ENCODE assay signal across 8 cellular contexts in genomic region chr6:43575105-43575771, GRCh38. TPM values are rescaled to one million over a fixed set of nuclear protein-coding genes. Genes with fewer than 3 reads are reported as not detected.
DNase-seq lines count a peak whose midpoint lies in the region; ATAC-seq, FAIRE-seq and TF ChIP-seq lines count a peak whose summit lies in the region.

No MANE protein-coding gene starts in this region.

- BruUV-seq in IMR-90 (replicated peaks; lab: Mats Ljungman, UMichigan) = no TSS peak

- H2AFZ ChIP-seq in IMR-90 (replicated peaks; ENCODE audit: low read length, poor library complexity) = peak overlapping the region; percentile 99

- H2BK20ac ChIP-seq in IMR-90 (ENCODE audit: low read depth, low read length) = no peak overlapping the region

- TF ChIP-seq POLR2A in IMR-90 (IDR thresholded peaks at IDR 0.05; ENCODE audit: low read depth, low read length) (no peak), esophagus squamous epithelium (IDR thresholded peaks at IDR 0.05) (no peak)

- H3K9ac ChIP-seq in IMR-90 (ENCODE audit: low read depth, low read length) = peak overlapping the region; percentile 93

- WGBS in IMR-90 (ENCODE audit: extremely low coverage in 2 of 2, insufficient read length in 1 of 2), 2 experiments = 1% methylated on average over 23 of the region's 38 CpGs; no CpG with 5 or more reads in 1 of the 2 experiments
- 0 to 1% methylated on average over 31 to 35 of the region's 38 CpGs for WGBS in esophagus squamous epithelium, 2 donors

- H3K14ac ChIP-seq in IMR-90 (replicated peaks; ENCODE audit: low read depth, low read length) = peak overlapping the region; percentile 94

- DNase-seq in AG09309 (ENCODE audit: low read depth) (no peak), IMR-90 (peak; percentile 9), T-helper 17 cell (no peak), esophagus squamous epithelium (lab: John Stamatoyannopoulos, UW) (no peak), urothelium cell line (ENCODE audit: low spot score) (peak; percentile 48), HT-29 (ENCODE audit: low spot score) (no peak)
- peak in 2 of 10 donors; percentile 2 for DNase-seq in naive thymus-derived CD8-positive, alpha-beta T cell

- no peak for TF ChIP-seq RAD21 in IMR-90 (IDR thresholded peaks at IDR 0.05; ENCODE audit: low read length)

- peak overlapping the region; percentile 99 for H3K4me3 Mint-ChIP-seq in T-helper 17 cell
- H3K4me3 Mint-ChIP-seq in naive thymus-derived CD8-positive, alpha-beta T cell = peak overlapping the region; percentile 90 to 99 (median 97)

- peaks cover 9% of the 10 kb centered on the region for H4K20me1 ChIP-seq in IMR-90 (ENCODE audit: insufficient read depth, low read length)

- dilution Hi-C loops in IMR-90 (cut with HindIII; ENCODE audit: low sequenced_read_pairs, unreplicated experiment) = no loop called here

- H3K4me1 ChIP-seq in IMR-90 (ENCODE audit: control insufficient read depth, insufficient read depth, low read length) (peaks cover 2% of the 10 kb centered on the region; the same call in 1 of the 2 replicates), esophagus squamous epithelium (peaks cover 7 to 58% (median 16%) of the 10 kb centered on the region in 3 donors)

- H2BK5ac ChIP-seq in IMR-90 (ENCODE audit: low read depth, low read length, poor library complexity, severe bottlenecking) = peak overlapping the region; percentile 87

- H2BK15ac ChIP-seq in IMR-90 (ENCODE audit: low read depth, low read length) = 0 out of 3 replicates have a peak overlapping the region, but pooled peaks have one; percentile 50

- H3K27ac ChIP-seq in IMR-90 (ENCODE audit: insufficient read depth, low read length) (peak overlapping the region; percentile 89), esophagus squamous epithelium (peak overlapping the region; percentile 77 to 90 (median 84))

- no peak overlapping the region for H2BK120ac ChIP-seq in IMR-90 (ENCODE audit: low read depth, low read length)

- peaks cover 17 to 39% of the 10 kb centered on the region in 2 experiments for H3K79me1 ChIP-seq in IMR-90 (ENCODE audit: low read depth in 1 of 2, low read length in 2 of 2)

- H4K8ac ChIP-seq in IMR-90 (ENCODE audit: low read depth in 2 of 2, low read length in 2 of 2) = peak overlapping the region; percentile 85 to 97

- H3K4me1 Mint-ChIP-seq in T-helper 17 cell = peaks cover 38% of the 10 kb centered on the region
- H3K4me1 Mint-ChIP-seq in naive thymus-derived CD8-positive, alpha-beta T cell = peaks cover 23 to 52% (median 46%) of the 10 kb centered on the region in 4 donors

- H4K91ac ChIP-seq in IMR-90 (ENCODE audit: insufficient read depth, low read depth, low read length) = peak overlapping the region; percentile 48; the same call in 1 of the 2 replicates

- no peak overlapping the region for H3K18ac ChIP-seq in IMR-90 (ENCODE audit: low read depth, low read length)

- peak overlapping the region; percentile 93 for H3K4ac ChIP-seq in IMR-90 (ENCODE audit: low read depth, low read length)

- POLR2A ChIA-PET in IMR-90 (lab: Charles Lee; ENCODE audit: unreplicated experiment) = interaction anchor here (0.6 to 0.7 kb wide), 2 partner anchors 19 to 1008 kb away, joined by 3 to 6 read pairs; no protein-coding TSS in a partner anchor
- POLR2A ChIA-PET in naive thymus-derived CD8-positive, alpha-beta T cell (lab: Charles Lee) = interaction anchor here (0.9 to 2.1 kb wide), 6 partner anchors 9 to 60 kb away, joined by 3 to 7 read pairs (median 4); partner anchors contain the start of genes MAD2L1BP, POLR1C and YIPF3

- H3K23ac ChIP-seq in IMR-90 (ENCODE audit: low read depth, low read length) = peak overlapping the region; percentile 98

- H3K4me2 ChIP-seq in IMR-90 (ENCODE audit: low read depth, low read length) = peak overlapping the region; percentile 99

- no peak overlapping the region; the same call in 1 of the 2 replicates for H4K5ac ChIP-seq in IMR-90 (ENCODE audit: low read depth, low read length)

- peaks cover 7% of the 10 kb centered on the region for H3K36me3 Mint-ChIP-seq in T-helper 17 cell (ENCODE audit: low read depth)
- H3K36me3 Mint-ChIP-seq in naive thymus-derived CD8-positive, alpha-beta T cell = peaks cover 0 to 33% (median 4%) of the 10 kb centered on the region in 3 donors

- H3K36me3 ChIP-seq in IMR-90 (ENCODE audit: control insufficient read depth, insufficient read depth, low read length) (peaks cover 11% of the 10 kb centered on the region; the same call in 1 of the 2 replicates), esophagus squamous epithelium (peaks cover 0 to 32% (median 0%) of the 10 kb centered on the region in 3 donors)

- peak overlapping the region; percentile 93 for H2AK9ac ChIP-seq in IMR-90 (replicated peaks; ENCODE audit: low read depth, low read length, poor library complexity)

- no peak for TF ChIP-seq CTCF in AG09309 (IDR thresholded peaks at IDR 0.05; ENCODE audit: control insufficient read depth, insufficient read depth, low read depth, low read length, missing control alignments)
- TF ChIP-seq CTCF in IMR-90 (conservative IDR thresholded peaks at IDR 0.05; ENCODE audit: low read depth, low read length) = no peak
- no peak for TF ChIP-seq CTCF in esophagus squamous epithelium (IDR thresholded peaks at IDR 0.05)

- H2AK5ac ChIP-seq in IMR-90 (ENCODE audit: low read depth, low read length) = peak overlapping the region; percentile 85; the same call in 1 of the 2 replicates

- H3K27me3 ChIP-seq in IMR-90 (ENCODE audit: control insufficient read depth, insufficient read depth, low read length) = no peaks in the 10 kb centered on the region
- H3K27me3 ChIP-seq in esophagus squamous epithelium = no peaks in the 10 kb centered on the region

- H3K9me3 ChIP-seq in IMR-90 (ENCODE audit: control insufficient read depth, insufficient read depth, low read length) (no peaks in the 10 kb centered on the region), T-helper 17 cell (ENCODE audit: control insufficient read depth, low read length, poor library complexity, severe bottlenecking) (no peaks in the 10 kb centered on the region), esophagus squamous epithelium (no peaks in the 10 kb centered on the region)

- no peak for FAIRE-seq in urothelium cell line (lab: Jason Lieb, UNC)

- intact Hi-C loops in IMR-90 (cut with micrococcal nuclease) (no loop called here), esophagus squamous epithelium (cut with DNase I) (no loop called here)

- peak overlapping the region; percentile 81 for H3K56ac ChIP-seq in IMR-90 (ENCODE audit: extremely low read depth, insufficient read depth, low read length)

- H3K9me1 ChIP-seq in IMR-90 (ENCODE audit: insufficient read depth, low read length) = peaks cover 3% of the 10 kb centered on the region; the same call in 1 of the 2 replicates

- peak overlapping the region; percentile 96 for H3K27ac Mint-ChIP-seq in T-helper 17 cell
- H3K27ac Mint-ChIP-seq in naive thymus-derived CD8-positive, alpha-beta T cell = peak overlapping the region; percentile 72 to 96 (median 92)

- no peaks in the 10 kb centered on the region for H3K27me3 Mint-ChIP-seq in T-helper 17 cell
- H3K27me3 Mint-ChIP-seq in naive thymus-derived CD8-positive, alpha-beta T cell = no peaks in the 10 kb centered on the region

- CTCF ChIA-PET in IMR-90 (lab: Yijun Ruan, JAX) = interaction anchor here (0.6 kb wide), 1 partner anchor 28 kb away, joined by 5 read pairs; no protein-coding TSS in a partner anchor

- H3K9me3 Mint-ChIP-seq in naive thymus-derived CD8-positive, alpha-beta T cell = no peaks in the 10 kb centered on the region

- ATAC-seq in GM19035 (IDR thresholded peaks at IDR 0.05; ENCODE audit: unreplicated experiment) (peak; percentile 1), IMR-90 (ENCODE audit: low read depth) (peak; percentile 34), T-helper 17 cell (no peak)
- no peak for ATAC-seq in naive thymus-derived CD8-positive, alpha-beta T cell

- H3K4me3 ChIP-seq in AG09309 (ENCODE audit: control insufficient read depth, low read depth, low read length) = peak overlapping the region; percentile 100
- H3K4me3 ChIP-seq in IMR-90 (ENCODE audit: insufficient read depth, low read depth, low read length) = peak overlapping the region; percentile 94
- H3K4me3 ChIP-seq in esophagus squamous epithelium = peak overlapping the region; percentile 60 to 96 (median 84)

- in situ Hi-C loops in IMR-90 (cut with MboI; ENCODE audit: low sequenced_read_pairs) = no loop called here

RNA-seq across cellular contexts. Expression of gene XPO5, which starts 0.6 kb away (rescaled TPM):
- 30.0 and 30.1 TPM in 2 replicates for total RNA-seq in IMR-90 (2012; rRNA removed)
- polyA plus RNA-seq in IMR-90 (2012; rRNA removed) = 27.3 and 29.0 TPM in 2 replicates
- 7.0 and 15.6 TPM in 2 replicates for polyA plus RNA-seq in IMR-90 (2012; cell fraction: cytosol; rRNA removed)
- polyA plus RNA-seq in IMR-90 (2012; cell fraction: nucleus; rRNA removed; ENCODE audit: low replicate concordance) = 25.4 and 42.1 TPM in 2 replicates
- 10 to 100 TPM; 38.3 to 48.6 TPM for total RNA-seq in T-helper 17 cell
- total RNA-seq in esophagus squamous epithelium = 10 to 100 TPM; 17.6 to 34.9 (median 26.5) TPM
- 10 to 100 TPM; 43.4 to 51.6 TPM for total RNA-seq in naive thymus-derived CD8-positive, alpha-beta T cell
- polyA plus RNA-seq in naive thymus-derived CD8-positive, alpha-beta T cell = 1 to 10 TPM; 5.1 to 8.7 (median 7.5) TPM
- 65.9 and 71.0 TPM in 2 replicates for total RNA-seq in HT-29 (2014; rRNA removed; shearing (Covaris generic))

RNA-seq across cellular contexts. Expression of gene POLH, which starts 0.7 kb away (rescaled TPM):
- 25.8 and 26.0 TPM in 2 replicates for total RNA-seq in IMR-90 (2012; rRNA removed)
- 13.1 and 13.3 TPM in 2 replicates for polyA plus RNA-seq in IMR-90 (2012; rRNA removed)
- 4.7 and 6.3 TPM in 2 replicates for polyA plus RNA-seq in IMR-90 (2012; cell fraction: cytosol; rRNA removed)
- polyA plus RNA-seq in IMR-90 (2012; cell fraction: nucleus; rRNA removed; ENCODE audit: low replicate concordance) = 3.2 and 14.1 TPM in 2 replicates
- total RNA-seq in T-helper 17 cell = 10 to 100 TPM; 13.0 to 13.3 TPM
- 10 to 100 TPM in 3 of 4 donors, 1 to 10 TPM in 1; 5.3 to 14.8 (median 12.4) TPM for total RNA-seq in esophagus squamous epithelium
- total RNA-seq in naive thymus-derived CD8-positive, alpha-beta T cell = 10 to 100 TPM; 22.9 to 26.5 TPM
- 10 to 100 TPM in 2 of 3 donors, 1 to 10 TPM in 1; 5.9 to 18.9 (median 11.6) TPM for polyA plus RNA-seq in naive thymus-derived CD8-positive, alpha-beta T cell
- total RNA-seq in HT-29 (2014; rRNA removed; shearing (Covaris generic)) = 4.7 and 6.6 TPM in 2 replicates

RNA-seq across cellular contexts. Expression of gene GTPBP2, which starts 53.8 kb away (rescaled TPM):
- total RNA-seq in IMR-90 (2012; rRNA removed) (34.2 and 38.4 TPM in 2 replicates), T-helper 17 cell (10 to 100 TPM; 49.3 to 65.3 TPM), esophagus squamous epithelium (10 to 100 TPM; 24.3 to 52.4 (median 48.6) TPM)
- 79.7 and 86.6 TPM in 2 replicates for polyA plus RNA-seq in IMR-90 (2012; rRNA removed)
- polyA plus RNA-seq in IMR-90 (2012; cell fraction: cytosol; rRNA removed) = 30.1 and 40.2 TPM in 2 replicates
- polyA plus RNA-seq in IMR-90 (2012; cell fraction: nucleus; rRNA removed; ENCODE audit: low replicate concordance) = 470 and 640 TPM in 2 replicates
- 10 to 100 TPM; 71.6 to 75.7 TPM for total RNA-seq in naive thymus-derived CD8-positive, alpha-beta T cell
- polyA plus RNA-seq in naive thymus-derived CD8-positive, alpha-beta T cell = 1 to 10 TPM; 1.1 to 2.6 (median 1.7) TPM
- 71.9 and 83.1 TPM in 2 replicates for total RNA-seq in HT-29 (2014; rRNA removed; shearing (Covaris generic))

RNA-seq across cellular contexts. Expression of gene POLR1C, which starts 58.3 kb away (rescaled TPM):
- total RNA-seq in IMR-90 (2012; rRNA removed) (69.4 and 72.6 TPM in 2 replicates), T-helper 17 cell (10 to 100 TPM; 51.6 to 54.9 TPM), esophagus squamous epithelium (10 to 100 TPM; 14.7 to 34.3 (median 25.9) TPM)
- polyA plus RNA-seq in IMR-90 (2012; rRNA removed) = 46.1 and 48.4 TPM in 2 replicates
- polyA plus RNA-seq in IMR-90 (2012; cell fraction: cytosol; rRNA removed) = 15.8 and 35.9 TPM in 2 replicates
- 38.4 and 105 TPM in 2 replicates for polyA plus RNA-seq in IMR-90 (2012; cell fraction: nucleus; rRNA removed; ENCODE audit: low replicate concordance)
- total RNA-seq in naive thymus-derived CD8-positive, alpha-beta T cell = 10 to 100 TPM; 47.9 to 51.9 TPM
- polyA plus RNA-seq in naive thymus-derived CD8-positive, alpha-beta T cell = 10 to 100 TPM in 2 of 3 donors, 1 to 10 TPM in 1; 9.4 to 23.2 (median 14.6) TPM
- total RNA-seq in HT-29 (2014; rRNA removed; shearing (Covaris generic)) = 42.4 and 56.0 TPM in 2 replicates

RNA-seq across cellular contexts. Expression of gene YIPF3, which starts 58.5 kb away (rescaled TPM):
- total RNA-seq in IMR-90 (2012; rRNA removed) (114 and 120 TPM in 2 replicates), T-helper 17 cell (10 to 100 TPM; 50.5 to 55.9 TPM), esophagus squamous epithelium (10 to 100 TPM; 50.5 to 73.5 (median 71.8) TPM)
- 193 and 207 TPM in 2 replicates for polyA plus RNA-seq in IMR-90 (2012; rRNA removed)
- polyA plus RNA-seq in IMR-90 (2012; cell fraction: cytosol; rRNA removed) = 112 and 320 TPM in 2 replicates
- 295 and 320 TPM in 2 replicates for polyA plus RNA-seq in IMR-90 (2012; cell fraction: nucleus; rRNA removed; ENCODE audit: low replicate concordance)
- total RNA-seq in naive thymus-derived CD8-positive, alpha-beta T cell = 10 to 100 TPM; 77.0 to 77.5 TPM
- 10 to 100 TPM; 58.4 to 70.4 (median 68.3) TPM for polyA plus RNA-seq in naive thymus-derived CD8-positive, alpha-beta T cell
- total RNA-seq in HT-29 (2014; rRNA removed; shearing (Covaris generic)) = 92.4 and 102 TPM in 2 replicates

Comparison
In these comparisons a context has a peak if more than half of its experiments do, and no peak if none do; other contexts are left out.
1. DNase-seq: peak in IMR-90 (single experiment) and urothelium cell line (single experiment); none in AG09309 (single experiment), T-helper 17 cell (0 of 3), esophagus squamous epithelium (single experiment) and HT-29 (single experiment).
2. ATAC-seq: peak in GM19035 (single experiment) and IMR-90 (single experiment); none in T-helper 17 cell (single experiment) and naive thymus-derived CD8-positive, alpha-beta T cell (0 of 2).
3. Peak in every context shown above with its lines, with median percentiles within 50 percentile points of each other: H3K4me3 ChIP-seq.